Comparison of ENCODE assay signal across 14 cellular contexts in genomic region chr3:155356594-155357370, GRCh38.
A peak's percentile ranks its signal among the peaks of the same experiment; 100 is the strongest.
DNase-seq lines count a peak whose midpoint lies in the region; ATAC-seq and TF ChIP-seq lines count a peak whose summit lies in the region.
"Had no signal": no experiment of that assay in that cellular context is flagged by ENCODE, and none has a peak within 500 bp of the region (broad histone marks: within the 10 kb centered on the region; RNA-seq: fewer than 3 reads in every experiment).

No MANE protein-coding gene starts in this region.

- H3K9me3 ChIP-seq in OCI-LY1 (ENCODE audit: low read length), result no peaks in the 10 kb centered on the region
- H3K9me3 ChIP-seq in endodermal cell (ENCODE audit: control insufficient read depth, low read length), result no peaks in the 10 kb centered on the region
- H3K9me3 ChIP-seq in parathyroid adenoma (ENCODE audit: control insufficient read depth, low read length), result no peaks in the 10 kb centered on the region
- H3K9me3 ChIP-seq: ascending aorta, left lung, vagina had no signal

- H3K4me2 ChIP-seq in OCI-LY1 (ENCODE audit: low read length), result no peak overlapping the region
- H3K4me2 ChIP-seq in parathyroid adenoma (ENCODE audit: low read length), result no peak overlapping the region

- H2AFZ ChIP-seq in OCI-LY1 (ENCODE audit: low read length) (no peak overlapping the region), parathyroid adenoma (peak overlapping the region; percentile 53)

- H3K4me1 ChIP-seq in OCI-LY1 (ENCODE audit: insufficient read depth, low read length, severe bottlenecking) (no peaks in the 10 kb centered on the region), endodermal cell (ENCODE audit: control insufficient read depth, insufficient read depth, low read length) (no peaks in the 10 kb centered on the region), parathyroid adenoma (peaks cover 13% of the 10 kb centered on the region)
- H3K4me1 ChIP-seq: ascending aorta, left lung, vagina had no signal

- H3K4me1 Mint-ChIP-seq in endodermal cell (peaks cover 5% of the 10 kb centered on the region), natural killer cell (no peaks in the 10 kb centered on the region)

- no peak overlapping the region for H3K4me3 Mint-ChIP-seq in endodermal cell
- no peak overlapping the region for H3K4me3 Mint-ChIP-seq in natural killer cell
- H3K4me3 Mint-ChIP-seq: T-helper 2 cell treated with Interferon-gamma antibody and Interleukin-4, amounts not matched to agents 5 μg/mL and 100 μg/mL, for 36 hours had no signal

- H3K9ac ChIP-seq in OCI-LY1 (ENCODE audit: low read length) (no peak overlapping the region), endodermal cell (ENCODE audit: extremely low read depth, low read length, poor library complexity, severe bottlenecking) (no peak overlapping the region), parathyroid adenoma (no peak overlapping the region)

- ATAC-seq in GM19463 (IDR thresholded peaks at IDR 0.05; ENCODE audit: unreplicated experiment) (no peak), natural killer cell (no peak)
- ATAC-seq: left lung had no signal

- H3K27ac ChIP-seq in OCI-LY1 (ENCODE audit: low read depth, low read length, poor library complexity, severe bottlenecking) (no peak overlapping the region), endodermal cell (ENCODE audit: low read depth, low read length) (no peak overlapping the region), parathyroid adenoma (no peak overlapping the region)
- H3K27ac ChIP-seq: ascending aorta, left lung, vagina had no signal

- intact Hi-C loops in natural killer cell (cut with micrococcal nuclease), result no loop called here

- H4K20me1 ChIP-seq in OCI-LY1 (ENCODE audit: insufficient read depth, low read length), result no peaks in the 10 kb centered on the region

- 70 to 89% methylated on average over 4 to 7 of the region's 7 CpGs for WGBS in endodermal cell (ENCODE audit: insufficient coverage in 1 of 2, insufficient read length in 1 of 2), 2 experiments

- H3K36me3 ChIP-seq in OCI-LY1 (ENCODE audit: insufficient read depth, low read length), result no peaks in the 10 kb centered on the region
- H3K36me3 ChIP-seq in endodermal cell (ENCODE audit: control insufficient read depth, insufficient read depth, low read length), result no peaks in the 10 kb centered on the region
- H3K36me3 ChIP-seq in parathyroid adenoma (ENCODE audit: control insufficient read depth, insufficient read depth, low read length), result no peaks in the 10 kb centered on the region
- H3K36me3 ChIP-seq: ascending aorta, left lung, vagina had no signal

- no peaks in the 10 kb centered on the region for H3K36me3 Mint-ChIP-seq in endodermal cell (ENCODE audit: low read depth)
- no peaks in the 10 kb centered on the region for H3K36me3 Mint-ChIP-seq in natural killer cell

- H3K9me2 ChIP-seq in OCI-LY1 (ENCODE audit: low read depth, low read length), result no peaks in the 10 kb centered on the region

- DNase-seq in NCI-H524 (lab: John Stamatoyannopoulos, UW) (peak; percentile 17 to 49), NCI-H524 treated with DMSO at 0.1 percent for 48 hours (lab: John Stamatoyannopoulos, UW) (no peak), endodermal cell (peak; percentile 78), LoVo (ENCODE audit: low spot score) (no peak), natural killer cell (no peak)
- DNase-seq: activated CD8-positive, alpha-beta memory T cell treated with anti-CD3 and anti-CD28 coated beads, Interleukin-2, amount 50 U/mL, for 48 hours; left lung; NCI-H510A treated with DMSO at 0.1 percent for 48 hours had no signal

- H3K4me3 ChIP-seq in OCI-LY1 (ENCODE audit: low read depth, low read length, poor library complexity, severe bottlenecking), result no peak overlapping the region
- no peak overlapping the region for H3K4me3 ChIP-seq in endodermal cell (ENCODE audit: low read length)
- no peak overlapping the region for H3K4me3 ChIP-seq in parathyroid adenoma (ENCODE audit: low read depth, low read length)
- H3K4me3 ChIP-seq: ascending aorta, left lung, vagina had no signal

- no peaks in the 10 kb centered on the region for H3K9me3 Mint-ChIP-seq in endodermal cell
- H3K9me3 Mint-ChIP-seq in natural killer cell, result no peaks in the 10 kb centered on the region
- H3K9me3 Mint-ChIP-seq: T-helper 2 cell treated with Interferon-gamma antibody and Interleukin-4, amounts not matched to agents 5 μg/mL and 100 μg/mL, for 36 hours had no signal

- peaks cover 25% of the 10 kb centered on the region for H3K27me3 Mint-ChIP-seq in endodermal cell (ENCODE audit: insufficient read depth)
- peaks cover 0 to 2% of the 10 kb centered on the region in 2 donors for H3K27me3 Mint-ChIP-seq in natural killer cell (ENCODE audit: low read depth in 2 of 2)

- TF ChIP-seq CTCF in OCI-LY1 (IDR thresholded peaks at IDR 0.05; ENCODE audit: low read length) (peak; percentile 62), endodermal cell (conservative IDR thresholded peaks at IDR 0.05) (peak; percentile 74), parathyroid adenoma (IDR thresholded peaks at IDR 0.05) (no peak), natural killer cell (IDR thresholded peaks at IDR 0.05) (no peak)

- H3K27ac Mint-ChIP-seq in endodermal cell (no peak overlapping the region), natural killer cell (no peak overlapping the region)
- H3K27ac Mint-ChIP-seq: T-helper 2 cell treated with Interferon-gamma antibody and Interleukin-4, amounts not matched to agents 5 μg/mL and 100 μg/mL, for 36 hours had no signal

- H3F3A ChIP-seq in OCI-LY1 (ENCODE audit: insufficient read depth, low read length), result no peaks in the 10 kb centered on the region

- H3K79me2 ChIP-seq in OCI-LY1 (ENCODE audit: insufficient read depth, low read length), result no peaks in the 10 kb centered on the region
- H3K79me2 ChIP-seq in parathyroid adenoma, result no peaks in the 10 kb centered on the region

- no peaks in the 10 kb centered on the region; the same call in 1 of the 2 replicates for H3K27me3 ChIP-seq in OCI-LY1 (ENCODE audit: insufficient read depth, low read length)
- H3K27me3 ChIP-seq in endodermal cell (ENCODE audit: control insufficient read depth, insufficient read depth, low read length, poor library complexity, severe bottlenecking), result no peaks in the 10 kb centered on the region
- no peaks in the 10 kb centered on the region for H3K27me3 ChIP-seq in parathyroid adenoma (ENCODE audit: control insufficient read depth, insufficient read depth, low read length)
- H3K27me3 ChIP-seq: ascending aorta, left lung, vagina had no signal

Comparison
In these comparisons a context has a peak if more than half of its experiments do, and no peak if none do; other contexts are left out.
1. DNase-seq: peak in NCI-H524 (2 of 2) and endodermal cell (single experiment); none in NCI-H524 treated with DMSO at 0.1 percent for 48 hours (single experiment), LoVo (single experiment) and natural killer cell (single experiment).
2. CTCF ChIP-seq: peak in OCI-LY1 (single experiment) and endodermal cell (single experiment); none in parathyroid adenoma (single experiment) and natural killer cell (single experiment).